8 cellular contexts compared by ENCODE assay signal in genomic region chr2:30421551-30422436, GRCh38. TPM values are rescaled to one million over a fixed set of nuclear protein-coding genes. Genes with fewer than 3 reads are reported as not detected.
DNase-seq lines count a peak whose midpoint lies in the region; ATAC-seq and TF ChIP-seq lines count a peak whose summit lies in the region.

No MANE protein-coding gene starts in this region.

- peaks cover 20% of the 10 kb centered on the region for H3F3A ChIP-seq in neural progenitor cell (ENCODE audit: low read depth)

- H3K9ac ChIP-seq in neural progenitor cell = no peak overlapping the region

- no peaks in the 10 kb centered on the region for H3K27me3 ChIP-seq in neural progenitor cell

- peak overlapping the region; percentile 80 for H3K27ac Mint-ChIP-seq in neural progenitor cell

- no peaks in the 10 kb centered on the region for H3K36me3 Mint-ChIP-seq in neural progenitor cell

- H3K4me1 ChIP-seq in neural progenitor cell = peaks cover 28% of the 10 kb centered on the region

- H3K27me3 Mint-ChIP-seq in neural progenitor cell (ENCODE audit: insufficient read depth, low read depth) = peaks cover 7% of the 10 kb centered on the region

- H3K9me3 ChIP-seq in neural progenitor cell (ENCODE audit: low read depth) = no peaks in the 10 kb centered on the region

- H4K20me1 ChIP-seq in neural progenitor cell (ENCODE audit: low read depth) = no peaks in the 10 kb centered on the region

- peak; percentile 24 for ATAC-seq in HG03432 (IDR thresholded peaks at IDR 0.05; ENCODE audit: unreplicated experiment)
- ATAC-seq in omental fat pad (ENCODE audit: low FRiP score) = no peak

- H3K79me2 ChIP-seq in neural progenitor cell (ENCODE audit: low read depth) = no peaks in the 10 kb centered on the region

- H3K27ac ChIP-seq in VCaP = peak overlapping the region; percentile 12; the same call in 1 of the 2 replicates
- H3K27ac ChIP-seq in neural progenitor cell = no peak overlapping the region

- peaks cover 35% of the 10 kb centered on the region for H3K4me1 Mint-ChIP-seq in neural progenitor cell

- DNase-seq in GM03348 (ENCODE audit: low spot score) (peak; percentile 64), neural progenitor cell (ENCODE audit: low spot score) (peak; percentile 43), omental fat pad (ENCODE audit: low spot score) (no peak), mesenteric fat pad (ENCODE audit: low spot score) (no peak), NCI-H1105 treated with DMSO at 0.1 percent for 48 hours (lab: John Stamatoyannopoulos, UW) (no peak)
- DNase-seq in effector CD8-positive, alpha-beta T cell (lab: John Stamatoyannopoulos, UW) = peak; percentile 10

- peak overlapping the region; percentile 65 for H3K4me2 ChIP-seq in neural progenitor cell

- no peaks in the 10 kb centered on the region for H3K36me3 ChIP-seq in neural progenitor cell

- peak overlapping the region; percentile 50 for H3K4me3 Mint-ChIP-seq in neural progenitor cell

- no peaks in the 10 kb centered on the region for H3K9me3 Mint-ChIP-seq in neural progenitor cell

- H3K4me3 ChIP-seq in neural progenitor cell = no peak overlapping the region

- peak overlapping the region; percentile 75 for H2AFZ ChIP-seq in neural progenitor cell (replicated peaks)

- TF ChIP-seq CTCF in VCaP (conservative IDR thresholded peaks at IDR 0.05) = no peak
- TF ChIP-seq CTCF in neural progenitor cell (IDR thresholded peaks at IDR 0.05) = no peak
- no peak for TF ChIP-seq CTCF in omental fat pad (IDR thresholded peaks at IDR 0.05)

RNA-seq across cellular contexts. Expression of gene LCLAT1, which starts 25.3 kb away (rescaled TPM):
- total RNA-seq in neural progenitor cell (ENCODE audit: low replicate concordance) (19.2 and 21.6 TPM in 2 replicates), omental fat pad (10 to 100 TPM in 2 of 4 donors, 1 to 10 TPM in 2; 6.7 to 10.9 (median 8.7) TPM), mesenteric fat pad (10.9 TPM)

Comparison
In these comparisons a context has a peak if more than half of its experiments do, and no peak if none do; other contexts are left out.
1. DNase-seq: peak in GM03348 (single experiment), effector CD8-positive, alpha-beta T cell (single experiment) and neural progenitor cell (single experiment); none in omental fat pad (single experiment), mesenteric fat pad (single experiment) and NCI-H1105 treated with DMSO at 0.1 percent for 48 hours (single experiment).